1 cellular context compared by ENCODE assay signal in genomic region chr1:7449750-7450149, GRCh38.
TF ChIP-seq lines count a peak whose summit lies in the region.

No MANE protein-coding gene starts in this region.

TF ChIP-seq in GM23338, 12 proteins besides CTCF, POLR2A, EP300 and RAD21 (continued from another document):
- TF ChIP-seq, protein P1, sequence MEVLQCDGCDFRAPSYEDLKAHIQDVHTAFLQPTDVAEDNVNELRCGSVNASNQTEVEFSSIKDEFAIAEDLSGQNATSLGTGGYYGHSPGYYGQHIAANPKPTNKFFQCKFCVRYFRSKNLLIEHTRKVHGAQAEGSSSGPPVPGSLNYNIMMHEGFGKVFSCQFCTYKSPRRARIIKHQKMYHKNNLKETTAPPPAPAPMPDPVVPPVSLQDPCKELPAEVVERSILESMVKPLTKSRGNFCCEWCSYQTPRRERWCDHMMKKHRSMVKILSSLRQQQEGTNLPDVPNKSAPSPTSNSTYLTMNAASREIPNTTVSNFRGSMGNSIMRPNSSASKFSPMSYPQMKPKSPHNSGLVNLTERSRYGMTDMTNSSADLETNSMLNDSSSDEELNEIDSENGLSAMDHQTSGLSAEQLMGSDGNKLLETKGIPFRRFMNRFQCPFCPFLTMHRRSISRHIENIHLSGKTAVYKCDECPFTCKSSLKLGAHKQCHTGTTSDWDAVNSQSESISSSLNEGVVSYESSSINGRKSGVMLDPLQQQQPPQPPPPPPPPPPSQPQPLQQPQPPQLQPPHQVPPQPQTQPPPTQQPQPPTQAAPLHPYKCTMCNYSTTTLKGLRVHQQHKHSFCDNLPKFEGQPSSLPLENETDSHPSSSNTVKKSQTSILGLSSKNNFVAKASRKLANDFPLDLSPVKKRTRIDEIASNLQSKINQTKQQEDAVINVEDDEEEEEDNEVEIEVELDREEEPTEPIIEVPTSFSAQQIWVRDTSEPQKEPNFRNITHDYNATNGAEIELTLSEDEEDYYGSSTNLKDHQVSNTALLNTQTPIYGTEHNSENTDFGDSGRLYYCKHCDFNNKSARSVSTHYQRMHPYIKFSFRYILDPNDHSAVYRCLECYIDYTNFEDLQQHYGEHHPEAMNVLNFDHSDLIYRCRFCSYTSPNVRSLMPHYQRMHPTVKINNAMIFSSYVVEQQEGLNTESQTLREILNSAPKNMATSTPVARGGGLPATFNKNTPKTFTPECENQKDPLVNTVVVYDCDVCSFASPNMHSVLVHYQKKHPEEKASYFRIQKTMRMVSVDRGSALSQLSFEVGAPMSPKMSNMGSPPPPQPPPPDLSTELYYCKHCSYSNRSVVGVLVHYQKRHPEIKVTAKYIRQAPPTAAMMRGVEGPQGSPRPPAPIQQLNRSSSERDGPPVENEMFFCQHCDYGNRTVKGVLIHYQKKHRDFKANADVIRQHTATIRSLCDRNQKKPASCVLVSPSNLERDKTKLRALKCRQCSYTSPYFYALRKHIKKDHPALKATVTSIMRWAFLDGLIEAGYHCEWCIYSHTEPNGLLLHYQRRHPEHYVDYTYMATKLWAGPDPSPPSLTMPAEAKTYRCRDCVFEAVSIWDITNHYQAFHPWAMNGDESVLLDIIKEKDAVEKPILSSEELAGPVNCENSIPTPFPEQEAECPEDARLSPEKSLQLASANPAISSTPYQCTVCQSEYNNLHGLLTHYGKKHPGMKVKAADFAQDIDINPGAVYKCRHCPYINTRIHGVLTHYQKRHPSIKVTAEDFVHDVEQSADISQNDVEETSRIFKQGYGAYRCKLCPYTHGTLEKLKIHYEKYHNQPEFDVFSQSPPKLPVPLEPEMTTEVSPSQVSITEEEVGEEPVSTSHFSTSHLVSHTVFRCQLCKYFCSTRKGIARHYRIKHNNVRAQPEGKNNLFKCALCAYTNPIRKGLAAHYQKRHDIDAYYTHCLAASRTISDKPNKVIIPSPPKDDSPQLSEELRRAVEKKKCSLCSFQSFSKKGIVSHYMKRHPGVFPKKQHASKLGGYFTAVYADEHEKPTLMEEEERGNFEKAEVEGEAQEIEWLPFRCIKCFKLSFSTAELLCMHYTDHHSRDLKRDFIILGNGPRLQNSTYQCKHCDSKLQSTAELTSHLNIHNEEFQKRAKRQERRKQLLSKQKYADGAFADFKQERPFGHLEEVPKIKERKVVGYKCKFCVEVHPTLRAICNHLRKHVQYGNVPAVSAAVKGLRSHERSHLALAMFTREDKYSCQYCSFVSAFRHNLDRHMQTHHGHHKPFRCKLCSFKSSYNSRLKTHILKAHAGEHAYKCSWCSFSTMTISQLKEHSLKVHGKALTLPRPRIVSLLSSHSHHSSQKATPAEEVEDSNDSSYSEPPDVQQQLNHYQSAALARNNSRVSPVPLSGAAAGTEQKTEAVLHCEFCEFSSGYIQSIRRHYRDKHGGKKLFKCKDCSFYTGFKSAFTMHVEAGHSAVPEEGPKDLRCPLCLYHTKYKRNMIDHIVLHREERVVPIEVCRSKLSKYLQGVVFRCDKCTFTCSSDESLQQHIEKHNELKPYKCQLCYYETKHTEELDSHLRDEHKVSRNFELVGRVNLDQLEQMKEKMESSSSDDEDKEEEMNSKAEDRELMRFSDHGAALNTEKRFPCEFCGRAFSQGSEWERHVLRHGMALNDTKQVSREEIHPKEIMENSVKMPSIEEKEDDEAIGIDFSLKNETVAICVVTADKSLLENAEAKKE (CRISPR knock-in tag; IDR thresholded peaks at IDR 0.05) = no peak
- TF ChIP-seq POLR2AphosphoS5 (IDR thresholded peaks at IDR 0.05; ENCODE audit: low read depth) = no peak
- no peak for TF ChIP-seq ETS1 (IDR thresholded peaks at IDR 0.05)
- TF ChIP-seq EZH2phosphoT487 (IDR thresholded peaks at IDR 0.05; ENCODE audit: unreplicated experiment) = no peak
- TF ChIP-seq CREB1 (CRISPR knock-in tag; IDR thresholded peaks at IDR 0.05; ENCODE audit: low read depth) = no peak
- TF ChIP-seq ZNF114 (CRISPR knock-in tag; IDR thresholded peaks at IDR 0.05) = no peak
- TF ChIP-seq JUNB (IDR thresholded peaks at IDR 0.05; ENCODE audit: unreplicated experiment) = no peak
- TF ChIP-seq EZH2 (IDR thresholded peaks at IDR 0.05; ENCODE audit: low read depth, unreplicated experiment) = no peak
- TF ChIP-seq, protein P2, sequence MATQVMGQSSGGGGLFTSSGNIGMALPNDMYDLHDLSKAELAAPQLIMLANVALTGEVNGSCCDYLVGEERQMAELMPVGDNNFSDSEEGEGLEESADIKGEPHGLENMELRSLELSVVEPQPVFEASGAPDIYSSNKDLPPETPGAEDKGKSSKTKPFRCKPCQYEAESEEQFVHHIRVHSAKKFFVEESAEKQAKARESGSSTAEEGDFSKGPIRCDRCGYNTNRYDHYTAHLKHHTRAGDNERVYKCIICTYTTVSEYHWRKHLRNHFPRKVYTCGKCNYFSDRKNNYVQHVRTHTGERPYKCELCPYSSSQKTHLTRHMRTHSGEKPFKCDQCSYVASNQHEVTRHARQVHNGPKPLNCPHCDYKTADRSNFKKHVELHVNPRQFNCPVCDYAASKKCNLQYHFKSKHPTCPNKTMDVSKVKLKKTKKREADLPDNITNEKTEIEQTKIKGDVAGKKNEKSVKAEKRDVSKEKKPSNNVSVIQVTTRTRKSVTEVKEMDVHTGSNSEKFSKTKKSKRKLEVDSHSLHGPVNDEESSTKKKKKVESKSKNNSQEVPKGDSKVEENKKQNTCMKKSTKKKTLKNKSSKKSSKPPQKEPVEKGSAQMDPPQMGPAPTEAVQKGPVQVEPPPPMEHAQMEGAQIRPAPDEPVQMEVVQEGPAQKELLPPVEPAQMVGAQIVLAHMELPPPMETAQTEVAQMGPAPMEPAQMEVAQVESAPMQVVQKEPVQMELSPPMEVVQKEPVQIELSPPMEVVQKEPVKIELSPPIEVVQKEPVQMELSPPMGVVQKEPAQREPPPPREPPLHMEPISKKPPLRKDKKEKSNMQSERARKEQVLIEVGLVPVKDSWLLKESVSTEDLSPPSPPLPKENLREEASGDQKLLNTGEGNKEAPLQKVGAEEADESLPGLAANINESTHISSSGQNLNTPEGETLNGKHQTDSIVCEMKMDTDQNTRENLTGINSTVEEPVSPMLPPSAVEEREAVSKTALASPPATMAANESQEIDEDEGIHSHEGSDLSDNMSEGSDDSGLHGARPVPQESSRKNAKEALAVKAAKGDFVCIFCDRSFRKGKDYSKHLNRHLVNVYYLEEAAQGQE (IDR thresholded peaks at IDR 0.05; ENCODE audit: unreplicated experiment) = no peak
